2 cellular contexts compared by ENCODE assay signal in the genomic region with DNA sequence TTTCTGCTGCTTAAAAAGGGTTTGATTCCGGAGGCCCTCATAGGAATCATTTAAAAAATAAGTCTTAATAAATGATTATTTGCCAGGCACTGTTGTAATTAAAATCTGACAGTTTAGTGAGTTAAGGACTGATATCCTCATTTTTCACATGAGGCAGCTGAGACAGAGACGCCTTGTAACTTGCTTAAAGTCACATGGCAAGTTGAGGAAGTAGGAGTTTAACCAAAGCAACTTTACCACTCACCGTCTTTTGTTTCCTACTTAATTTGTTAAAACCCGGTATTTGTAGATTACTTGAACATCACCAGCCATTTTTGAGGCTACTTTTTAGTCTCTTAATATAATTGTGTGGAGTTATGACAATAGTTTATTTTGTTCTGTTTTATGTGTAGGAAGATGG.
TF ChIP-seq lines count a peak whose summit lies in the region.

No MANE protein-coding gene starts in this region.

TF ChIP-seq in SK-N-SH, 30 proteins besides CTCF, POLR2A, EP300 and RAD21:
- TF ChIP-seq, protein P1, sequence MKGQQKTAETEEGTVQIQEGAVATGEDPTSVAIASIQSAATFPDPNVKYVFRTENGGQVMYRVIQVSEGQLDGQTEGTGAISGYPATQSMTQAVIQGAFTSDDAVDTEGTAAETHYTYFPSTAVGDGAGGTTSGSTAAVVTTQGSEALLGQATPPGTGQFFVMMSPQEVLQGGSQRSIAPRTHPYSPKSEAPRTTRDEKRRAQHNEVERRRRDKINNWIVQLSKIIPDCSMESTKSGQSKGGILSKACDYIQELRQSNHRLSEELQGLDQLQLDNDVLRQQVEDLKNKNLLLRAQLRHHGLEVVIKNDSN (IDR thresholded peaks at IDR 0.05; ENCODE audit: borderline replicate concordance, low read depth): no peak
- TF ChIP-seq, protein P2, sequence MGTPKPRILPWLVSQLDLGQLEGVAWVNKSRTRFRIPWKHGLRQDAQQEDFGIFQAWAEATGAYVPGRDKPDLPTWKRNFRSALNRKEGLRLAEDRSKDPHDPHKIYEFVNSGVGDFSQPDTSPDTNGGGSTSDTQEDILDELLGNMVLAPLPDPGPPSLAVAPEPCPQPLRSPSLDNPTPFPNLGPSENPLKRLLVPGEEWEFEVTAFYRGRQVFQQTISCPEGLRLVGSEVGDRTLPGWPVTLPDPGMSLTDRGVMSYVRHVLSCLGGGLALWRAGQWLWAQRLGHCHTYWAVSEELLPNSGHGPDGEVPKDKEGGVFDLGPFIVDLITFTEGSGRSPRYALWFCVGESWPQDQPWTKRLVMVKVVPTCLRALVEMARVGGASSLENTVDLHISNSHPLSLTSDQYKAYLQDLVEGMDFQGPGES (IDR thresholded peaks at IDR 0.05; ENCODE audit: low read depth, low read length): no peak
- TF ChIP-seq RCOR1 (IDR thresholded peaks at IDR 0.05; ENCODE audit: low read length): no peak
- TF ChIP-seq SIN3A (IDR thresholded peaks at IDR 0.05; ENCODE audit: borderline replicate concordance, low read depth, low read length): no peak
- TF ChIP-seq MXI1 (IDR thresholded peaks at IDR 0.05; ENCODE audit: low read depth, low read length): no peak

TF ChIP-seq in SK-N-SH treated with all-trans-retinoic acid at 6 μM for 48 hours, 23 proteins besides CTCF, POLR2A, EP300 and RAD21:
- TF ChIP-seq ZFP30 (CRISPR knock-in tag; IDR thresholded peaks at IDR 0.05): no peak
- TF ChIP-seq TCF4 (CRISPR knock-in tag; IDR thresholded peaks at IDR 0.05; ENCODE audit: borderline replicate concordance): no peak
- no peak for TF ChIP-seq ZC3H10 (CRISPR knock-in tag; IDR thresholded peaks at IDR 0.05)
- TF ChIP-seq, protein P3, sequence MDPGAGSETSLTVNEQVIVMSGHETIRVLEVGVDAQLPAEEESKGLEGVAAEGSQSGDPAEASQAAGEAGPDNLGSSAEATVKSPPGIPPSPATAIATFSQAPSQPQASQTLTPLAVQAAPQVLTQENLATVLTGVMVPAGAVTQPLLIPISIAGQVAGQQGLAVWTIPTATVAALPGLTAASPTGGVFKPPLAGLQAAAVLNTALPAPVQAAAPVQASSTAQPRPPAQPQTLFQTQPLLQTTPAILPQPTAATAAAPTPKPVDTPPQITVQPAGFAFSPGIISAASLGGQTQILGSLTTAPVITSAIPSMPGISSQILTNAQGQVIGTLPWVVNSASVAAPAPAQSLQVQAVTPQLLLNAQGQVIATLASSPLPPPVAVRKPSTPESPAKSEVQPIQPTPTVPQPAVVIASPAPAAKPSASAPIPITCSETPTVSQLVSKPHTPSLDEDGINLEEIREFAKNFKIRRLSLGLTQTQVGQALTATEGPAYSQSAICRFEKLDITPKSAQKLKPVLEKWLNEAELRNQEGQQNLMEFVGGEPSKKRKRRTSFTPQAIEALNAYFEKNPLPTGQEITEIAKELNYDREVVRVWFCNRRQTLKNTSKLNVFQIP (CRISPR knock-in tag; IDR thresholded peaks at IDR 0.05; ENCODE audit: borderline replicate concordance, low read depth): no peak
- TF ChIP-seq ZNF8 (CRISPR knock-in tag; IDR thresholded peaks at IDR 0.05): no peak
- TF ChIP-seq ZFP3 (CRISPR knock-in tag; IDR thresholded peaks at IDR 0.05): no peak
